30 cellular contexts compared by ENCODE assay signal in genomic region chr3:148741219-148741618, GRCh38. TPM values are rescaled to one million over a fixed set of nuclear protein-coding genes. Genes with fewer than 3 reads are reported as not detected.
"Had no signal": no experiment of that assay in that cellular context is flagged by ENCODE, and none has a peak within 500 bp of the region (broad histone marks: within the 10 kb centered on the region; RNA-seq: fewer than 3 reads in every experiment).

No MANE protein-coding gene starts in this region.

- DNase-seq: colonic mucosa; cortex of kidney; effector CD8-positive, alpha-beta T cell; effector memory CD8-positive, alpha-beta T cell; endodermal cell; erythroblast; esophagus squamous epithelium; foreskin fibroblast; foreskin melanocyte; gastrocnemius medialis; glutamatergic neuron; head of caudate nucleus; heart right ventricle; hippocampal formation; left cardiac atrium; left lung; left ventricle myocardium superior; lower lobe of right lung; mesenchymal stem cell; mucosa of descending colon had no signal

- ATAC-seq: effector memory CD8-positive, alpha-beta T cell; esophagus mucosa; gastrocnemius medialis; heart right ventricle; left cardiac atrium; left lung; left ventricle myocardium superior; lower lobe of right lung; mucosa of descending colon had no signal

- H3K9me3 ChIP-seq: colonic mucosa, esophagus squamous epithelium, gastrocnemius medialis, heart right ventricle, left lung, lower lobe of right lung, mucosa of descending colon had no signal

- H3K27me3 ChIP-seq: colonic mucosa, esophagus squamous epithelium, gastrocnemius medialis, heart right ventricle, left lung had no signal

- H3K27ac Mint-ChIP-seq: dendritic cell treated with granulocyte-macrophage colony-stimulating factor and Interleukin-4, amounts not matched to agents 40 ng/mL and 50 ng/mL, for 4 days; effector memory CD8-positive, alpha-beta T cell; endodermal cell; mesothelial cell of epicardium had no signal

- H3K27ac ChIP-seq: colonic mucosa, epithelial cell of prostate, esophagus squamous epithelium, gastrocnemius medialis, heart right ventricle, left lung, lower lobe of right lung had no signal

- H3K27me3 Mint-ChIP-seq: dendritic cell treated with granulocyte-macrophage colony-stimulating factor and Interleukin-4, amounts not matched to agents 40 ng/mL and 50 ng/mL, for 4 days; effector memory CD8-positive, alpha-beta T cell had no signal

- H3K4me3 ChIP-seq: colonic mucosa, esophagus squamous epithelium, gastrocnemius medialis, heart right ventricle, left lung, lower lobe of right lung, mucosa of descending colon had no signal

- H3K36me3 ChIP-seq: colonic mucosa, esophagus squamous epithelium, gastrocnemius medialis, heart right ventricle, left lung, lower lobe of right lung had no signal

- H3K36me3 Mint-ChIP-seq: mesothelial cell of epicardium had no signal

- FAIRE-seq: endometrium, islet of Langerhans, keratinocyte had no signal

- H3K4me3 Mint-ChIP-seq: dendritic cell treated with granulocyte-macrophage colony-stimulating factor and Interleukin-4, amounts not matched to agents 40 ng/mL and 50 ng/mL, for 4 days; effector memory CD8-positive, alpha-beta T cell; endodermal cell; mesothelial cell of epicardium had no signal

- H3K4me1 Mint-ChIP-seq: endodermal cell had no signal

- H3K9me3 Mint-ChIP-seq: dendritic cell treated with granulocyte-macrophage colony-stimulating factor and Interleukin-4, amounts not matched to agents 40 ng/mL and 50 ng/mL, for 4 days; endodermal cell; mesothelial cell of epicardium had no signal

- H3K4me1 ChIP-seq: colonic mucosa, esophagus squamous epithelium, gastrocnemius medialis, left lung, lower lobe of right lung had no signal

RNA-seq across cellular contexts. Expression of gene AGTR1, which starts 43.5 kb away (rescaled TPM):
- total RNA-seq: dermis microvascular lymphatic vessel endothelial cell, kidney epithelial cell, lung microvascular endothelial cell had no signal
- polyA plus RNA-seq: keratinocyte had no signal
